In genomic region chr6:2938632-2939083, GRCh38 we compare ENCODE assay signal across 10 cellular contexts. TPM values are rescaled to one million over a fixed set of nuclear protein-coding genes. Genes with fewer than 3 reads are reported as not detected.
DNase-seq lines count a peak whose midpoint lies in the region; ATAC-seq, FAIRE-seq and TF ChIP-seq lines count a peak whose summit lies in the region.
"Had no signal": no experiment of that assay in that cellular context is flagged by ENCODE, and none has a peak within 500 bp of the region (broad histone marks: within the 10 kb centered on the region; RNA-seq: fewer than 3 reads in every experiment).

No MANE protein-coding gene starts in this region.

- peak; percentile 38 for DNase-seq in D721Med (ENCODE audit: insufficient read length, low spot score)
- peak; percentile 86 for DNase-seq in Karpas-422
- no peak for DNase-seq in activated T-helper 1 cell treated with anti-CD3 and anti-CD28 coated beads, Interleukin-12 subunit alpha, Interleukin-12 subunit beta, Interleukin-2, Interleukin-4 antibody, amounts not matched to agents 30 ng/mL and 10 ng/mL and 1 ng/mL, durations not matched to agents 14 hours and 24 hours and 36 hours (ENCODE audit: low spot score)
- DNase-seq in left lobe of liver (ENCODE audit: low spot score): peak; percentile 28
- no peak for DNase-seq in NCI-H524 (lab: John Stamatoyannopoulos, UW)
- DNase-seq in NCI-H774 (lab: John Stamatoyannopoulos, UW): no peak
- DNase-seq in activated CD4-positive, CD25-positive, alpha-beta regulatory T cell (lab: John Stamatoyannopoulos, UW): no peak
- DNase-seq in NCI-H2107 (lab: John Stamatoyannopoulos, UW): no peak
- DNase-seq: psoas muscle had no signal

- no peaks in the 10 kb centered on the region for H4K20me1 ChIP-seq in Karpas-422 (ENCODE audit: insufficient read depth, low read depth, low read length)

- H3K27ac Mint-ChIP-seq in activated T-helper 1 cell treated with anti-CD3 and anti-CD28 coated beads, Interleukin-12 subunit alpha, Interleukin-12 subunit beta, Interleukin-2, Interleukin-4 antibody, amounts not matched to agents 30 ng/mL and 10 ng/mL and 1 ng/mL, durations not matched to agents 14 hours and 24 hours and 36 hours: peak overlapping the region; percentile 82

- H3K4me1 Mint-ChIP-seq in activated T-helper 1 cell treated with anti-CD3 and anti-CD28 coated beads, Interleukin-12 subunit alpha, Interleukin-12 subunit beta, Interleukin-2, Interleukin-4 antibody, amounts not matched to agents 30 ng/mL and 10 ng/mL and 1 ng/mL, durations not matched to agents 14 hours and 24 hours and 36 hours (ENCODE audit: low read depth): peaks cover 55% of the 10 kb centered on the region

- H3K79me2 ChIP-seq in Karpas-422 (ENCODE audit: low read length): no peaks in the 10 kb centered on the region

- H3K27me3 ChIP-seq in Karpas-422 (ENCODE audit: low read length): no peaks in the 10 kb centered on the region

- FAIRE-seq in D721Med (lab: Jason Lieb, UNC): no peak
- FAIRE-seq: keratinocyte had no signal

- intact Hi-C loops in activated T-helper 1 cell treated with anti-CD3 and anti-CD28 coated beads, Interleukin-12 subunit alpha, Interleukin-12 subunit beta, Interleukin-2, Interleukin-4 antibody, amounts not matched to agents 30 ng/mL and 10 ng/mL and 1 ng/mL, durations not matched to agents 14 hours and 24 hours and 36 hours (cut with micrococcal nuclease): no loop called here

- TF ChIP-seq CTCF in D721Med (IDR thresholded peaks at IDR 0.05; ENCODE audit: insufficient read depth, missing control alignments): no peak

- H3K4me1 ChIP-seq in Karpas-422 (ENCODE audit: low read length): peaks cover 18% of the 10 kb centered on the region

- no peaks in the 10 kb centered on the region for H3K9me3 ChIP-seq in Karpas-422 (ENCODE audit: low read length)
- H3K9me3 ChIP-seq: psoas muscle had no signal

- H3K9ac ChIP-seq in Karpas-422 (ENCODE audit: low read length): no peak overlapping the region

- H3K27ac ChIP-seq in Karpas-422 (ENCODE audit: low read length): no peak overlapping the region
- H3K27ac ChIP-seq: psoas muscle had no signal

- peak; percentile 33 for ATAC-seq in left lobe of liver
- ATAC-seq: psoas muscle had no signal

- no peaks in the 10 kb centered on the region for H3K9me2 ChIP-seq in Karpas-422 (replicated peaks; ENCODE audit: insufficient read depth, low read length)

- H3K4me3 Mint-ChIP-seq in activated T-helper 1 cell treated with anti-CD3 and anti-CD28 coated beads, Interleukin-12 subunit alpha, Interleukin-12 subunit beta, Interleukin-2, Interleukin-4 antibody, amounts not matched to agents 30 ng/mL and 10 ng/mL and 1 ng/mL, durations not matched to agents 14 hours and 24 hours and 36 hours: no peak overlapping the region

- H3K36me3 ChIP-seq in Karpas-422 (ENCODE audit: insufficient read depth, low read length): no peaks in the 10 kb centered on the region

- H3K4me3 ChIP-seq in Karpas-422 (ENCODE audit: low read length): no peak overlapping the region
- H3K4me3 ChIP-seq: psoas muscle had no signal

- H3K9me3 Mint-ChIP-seq in activated T-helper 1 cell treated with anti-CD3 and anti-CD28 coated beads, Interleukin-12 subunit alpha, Interleukin-12 subunit beta, Interleukin-2, Interleukin-4 antibody, amounts not matched to agents 30 ng/mL and 10 ng/mL and 1 ng/mL, durations not matched to agents 14 hours and 24 hours and 36 hours: peaks cover 18% of the 10 kb centered on the region

- H3K4me2 ChIP-seq in Karpas-422 (ENCODE audit: low read depth, low read length, poor library complexity, severe bottlenecking): no peak overlapping the region

- H2AFZ ChIP-seq in Karpas-422 (ENCODE audit: low read length): no peak overlapping the region

- H3K36me3 Mint-ChIP-seq in activated T-helper 1 cell treated with anti-CD3 and anti-CD28 coated beads, Interleukin-12 subunit alpha, Interleukin-12 subunit beta, Interleukin-2, Interleukin-4 antibody, amounts not matched to agents 30 ng/mL and 10 ng/mL and 1 ng/mL, durations not matched to agents 14 hours and 24 hours and 36 hours (ENCODE audit: low read depth): peaks cover 26% of the 10 kb centered on the region

- H3K27me3 Mint-ChIP-seq in activated T-helper 1 cell treated with anti-CD3 and anti-CD28 coated beads, Interleukin-12 subunit alpha, Interleukin-12 subunit beta, Interleukin-2, Interleukin-4 antibody, amounts not matched to agents 30 ng/mL and 10 ng/mL and 1 ng/mL, durations not matched to agents 14 hours and 24 hours and 36 hours (ENCODE audit: insufficient read depth): peaks cover 7% of the 10 kb centered on the region

RNA-seq across cellular contexts. Expression of gene SERPINB6, which starts 32.7 kb away (rescaled TPM):
- not detected in 2 replicates for total RNA-seq in Karpas-422 (2014; rRNA removed; shearing (Covaris generic); ENCODE audit: low replicate concordance)
- 33.7 and 34.9 TPM in 2 replicates for total RNA-seq in activated T-helper 1 cell treated with anti-CD3 and anti-CD28 coated beads, Interleukin-12 subunit alpha, Interleukin-12 subunit beta, Interleukin-2, Interleukin-4 antibody, amounts not matched to agents 30 ng/mL and 10 ng/mL and 1 ng/mL, durations not matched to agents 14 hours and 24 hours and 36 hours
- total RNA-seq in left lobe of liver: 31.8 TPM

RNA-seq across cellular contexts. Expression of gene SERPINB9, which starts 35.5 kb away (rescaled TPM):
- 55.6 and 107 TPM in 2 replicates for total RNA-seq in Karpas-422 (2014; rRNA removed; shearing (Covaris generic); ENCODE audit: low replicate concordance)
- 86.8 and 87.2 TPM in 2 replicates for total RNA-seq in activated T-helper 1 cell treated with anti-CD3 and anti-CD28 coated beads, Interleukin-12 subunit alpha, Interleukin-12 subunit beta, Interleukin-2, Interleukin-4 antibody, amounts not matched to agents 30 ng/mL and 10 ng/mL and 1 ng/mL, durations not matched to agents 14 hours and 24 hours and 36 hours
- total RNA-seq in left lobe of liver: 2.0 TPM

Comparison
In these comparisons a context has a peak if more than half of its experiments do, and no peak if none do; other contexts are left out.
1. DNase-seq: peak in D721Med (single experiment), Karpas-422 (single experiment) and left lobe of liver (single experiment); none in activated T-helper 1 cell treated with anti-CD3 and anti-CD28 coated beads, Interleukin-12 subunit alpha, Interleukin-12 subunit beta, Interleukin-2, Interleukin-4 antibody, amounts not matched to agents 30 ng/mL and 10 ng/mL and 1 ng/mL, durations not matched to agents 14 hours and 24 hours and 36 hours (single experiment), NCI-H524 (0 of 2), NCI-H774 (single experiment), activated CD4-positive, CD25-positive, alpha-beta regulatory T cell (0 of 4) and NCI-H2107 (single experiment).
2. RNA of gene SERPINB6, which starts 32.7 kb away (total RNA-seq): 33.7 to 34.9 TPM in activated T-helper 1 cell treated with anti-CD3 and anti-CD28 coated beads, Interleukin-12 subunit alpha, Interleukin-12 subunit beta, Interleukin-2, Interleukin-4 antibody, amounts not matched to agents 30 ng/mL and 10 ng/mL and 1 ng/mL, durations not matched to agents 14 hours and 24 hours and 36 hours and 31.8 TPM in left lobe of liver (single experiment); not detected in Karpas-422; every median in the first group is over 10 times any median in the second.
3. RNA of gene SERPINB9, which starts 35.5 kb away (total RNA-seq): 55.6 to 107 TPM in Karpas-422 and 86.8 to 87.2 TPM in activated T-helper 1 cell treated with anti-CD3 and anti-CD28 coated beads, Interleukin-12 subunit alpha, Interleukin-12 subunit beta, Interleukin-2, Interleukin-4 antibody, amounts not matched to agents 30 ng/mL and 10 ng/mL and 1 ng/mL, durations not matched to agents 14 hours and 24 hours and 36 hours; 2.0 TPM in left lobe of liver (single experiment); every median in the first group is over 10 times any median in the second.